ENCODE assay signal across 11 cellular contexts in the genomic region with DNA sequence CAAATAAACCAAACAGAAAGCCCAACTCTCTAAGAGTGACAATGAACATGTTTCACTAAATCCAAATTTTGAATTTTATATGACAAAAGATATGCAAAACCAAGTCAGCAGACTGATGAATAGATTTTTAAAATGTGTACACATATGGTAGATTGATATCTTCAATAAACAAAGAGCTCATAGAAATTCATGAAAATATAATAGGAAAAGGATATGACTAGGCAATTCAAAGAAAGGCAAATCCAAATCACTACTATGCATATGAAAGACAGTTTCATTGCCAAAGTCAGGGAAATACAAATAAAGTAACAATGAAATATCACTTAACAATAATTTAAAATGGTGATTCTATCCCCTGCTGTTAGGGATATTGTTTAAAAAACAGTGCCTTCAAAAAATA.
"Had no signal": no experiment of that assay in that cellular context is flagged by ENCODE, and none has a peak within 500 bp of the region (broad histone marks: within the 10 kb centered on the region; RNA-seq: fewer than 3 reads in every experiment).

No MANE protein-coding gene starts in this region.

- H3K4me3 ChIP-seq: GM23248, GM23338, HAP-1 had no signal

- H3K36me3 ChIP-seq: HAP-1 had no signal

- FAIRE-seq: H1, H54 had no signal

- H3K9ac ChIP-seq: GM23248 had no signal

- DNase-seq: GM23248, GOT3, H7, H9, HCEC 1CT, HFFc6 had no signal

- H3K4me2 ChIP-seq: GM23338 had no signal

- H3K9me3 ChIP-seq: HAP-1 had no signal

- H3K27ac ChIP-seq: GM23248 had no signal

- H2AFZ ChIP-seq: GM23248, GM23338 had no signal

- ATAC-seq: GM23338, HCT116 had no signal
